12 cellular contexts compared by ENCODE assay signal in the genomic region with DNA sequence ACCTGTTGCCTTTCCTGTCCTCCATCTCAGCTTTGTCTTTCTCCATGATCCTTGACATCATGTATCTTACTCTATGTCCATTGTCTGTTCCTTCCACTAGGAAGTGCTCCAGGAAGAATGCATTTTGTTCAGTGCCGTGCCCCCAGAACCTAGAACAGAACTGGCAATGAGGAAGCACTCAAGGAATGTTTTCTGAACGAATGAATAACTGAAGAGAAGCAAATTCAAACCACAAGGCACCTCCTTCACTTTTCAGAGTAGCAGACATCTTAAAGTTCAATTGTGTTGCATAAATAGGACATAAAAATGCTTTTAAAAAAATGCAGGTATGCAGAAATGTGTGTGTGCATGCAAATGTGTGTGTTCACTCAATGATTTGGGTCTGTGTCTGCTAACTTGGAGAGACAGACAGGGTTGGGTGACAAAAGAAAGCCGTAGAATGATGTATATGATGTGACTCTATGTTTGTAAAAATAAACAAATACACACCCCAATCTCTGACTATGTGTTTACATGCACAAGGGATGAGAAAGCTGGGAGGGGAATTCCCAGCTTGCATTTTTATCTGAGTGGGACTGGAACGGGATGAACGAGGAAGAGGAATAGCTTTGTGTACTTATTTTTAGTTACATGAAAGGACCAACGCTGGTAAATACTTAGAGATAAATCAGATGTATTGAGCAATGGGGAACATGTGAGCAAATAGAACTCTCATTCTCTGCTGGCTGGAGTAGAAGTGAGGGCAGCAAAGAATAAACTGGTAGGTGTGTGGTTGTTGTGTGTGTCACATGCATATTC.
DNase-seq lines count a peak whose midpoint lies in the region; FAIRE-seq and TF ChIP-seq lines count a peak whose summit lies in the region.
"Had no signal": no experiment of that assay in that cellular context is flagged by ENCODE, and none has a peak within 500 bp of the region (broad histone marks: within the 10 kb centered on the region; RNA-seq: fewer than 3 reads in every experiment).

No MANE protein-coding gene starts in this region.

- H2AFZ ChIP-seq in GM23248: no peak overlapping the region

- peaks cover 16% of the 10 kb centered on the region; the same call in 1 of the 2 replicates for H3K79me2 ChIP-seq in GM23248 (ENCODE audit: insufficient read depth)

- H3K27ac ChIP-seq in GM23248: peak overlapping the region; percentile 78
- H3K27ac ChIP-seq in testis: peak overlapping the region in 1 of 2 donors; percentile 31
- H3K27ac ChIP-seq: thyroid gland had no signal

- no peaks in the 10 kb centered on the region for H3K27me3 ChIP-seq in GM23248 (replicated peaks; ENCODE audit: insufficient read depth)
- H3K27me3 ChIP-seq in testis: no peaks in the 10 kb centered on the region
- H3K27me3 ChIP-seq: thyroid gland had no signal

- peak overlapping the region; percentile 22 for H3K4me2 ChIP-seq in GM23248 (ENCODE audit: unreplicated experiment)

- TF ChIP-seq CTCF in fibroblast of the aortic adventitia (IDR thresholded peaks at IDR 0.05; ENCODE audit: insufficient read depth, low read length) (no peak), testis (IDR thresholded peaks at IDR 0.05) (no peak)

- H3K9ac ChIP-seq in GM23248: peak overlapping the region; percentile 51; the same call in 1 of the 2 replicates

- in situ Hi-C loops in GM23248 (cut with MboI): no loop called here

- peaks cover 64% of the 10 kb centered on the region for H3F3A ChIP-seq in GM23248 (ENCODE audit: insufficient read depth)

- DNase-seq in GM23248 (peak; percentile 84), amniotic stem cell (lab: John Stamatoyannopoulos, UW) (peak; percentile 61), fibroblast of the aortic adventitia (ENCODE audit: low read depth) (peak; percentile 73), testis (peak; percentile 35), GM19239 (ENCODE audit: insufficient read length, low spot score) (no peak), mucosa of gallbladder (ENCODE audit: low spot score) (no peak), SKM-1 treated with dmso at 0.1 percent for 144 hours (lab: John Stamatoyannopoulos, UW; ENCODE audit: unreplicated experiment) (no peak)
- DNase-seq: activated CD4-positive, alpha-beta T cell treated with anti-CD3 and anti-CD28 coated beads, Interleukin-2, amount 50 U/mL, for 48 hours; NCI-H2171; T-helper 2 cell; thyroid gland had no signal

- H4K20me1 ChIP-seq in GM23248 (ENCODE audit: insufficient read depth): no peaks in the 10 kb centered on the region

- FAIRE-seq in GM19239 (lab: Jason Lieb, UNC): no peak
- FAIRE-seq: GM12891 had no signal

- H3K9me2 ChIP-seq in GM23248 (ENCODE audit: insufficient read depth): no peaks in the 10 kb centered on the region; the same call in 1 of the 2 replicates

- H3K4me1 ChIP-seq in GM23248 (ENCODE audit: insufficient read depth): peaks cover 35% of the 10 kb centered on the region
- H3K4me1 ChIP-seq in testis: peaks cover 4% of the 10 kb centered on the region
- H3K4me1 ChIP-seq: thyroid gland had no signal

- peaks cover 11% of the 10 kb centered on the region for H3K36me3 ChIP-seq in GM23248 (ENCODE audit: low read depth)
- no peaks in the 10 kb centered on the region for H3K36me3 ChIP-seq in testis (ENCODE audit: low read depth, missing control alignments)
- H3K36me3 ChIP-seq: thyroid gland had no signal

- no peaks in the 10 kb centered on the region for H3K9me3 ChIP-seq in GM23248 (ENCODE audit: low read depth)
- no peaks in the 10 kb centered on the region for H3K9me3 ChIP-seq in testis
- H3K9me3 ChIP-seq: thyroid gland had no signal

- intact Hi-C loops in testis (cut with DNase I; ENCODE audit: low total_unique reads): no loop called here

- 26 to 34% methylated on average over 6 of the region's 6 CpGs for WGBS in GM23248 (ENCODE audit: low coverage in 1 of 2, low lambda C conversion rate in 2 of 2, missing lambda C conversion rate in 2 of 2), 2 experiments
- 43 to 44% methylated on average over 6 of the region's 6 CpGs for WGBS in testis, 2 donors

- H3K4me3 ChIP-seq in GM23248 (no peak overlapping the region), fibroblast of the aortic adventitia (ENCODE audit: low read depth, low read length) (no peak overlapping the region), testis (no peak overlapping the region)
- H3K4me3 ChIP-seq: thyroid gland had no signal

- TF ChIP-seq POLR2A in testis (IDR thresholded peaks at IDR 0.05): no peak

Comparison
In these comparisons a context has a peak if more than half of its experiments do, and no peak if none do; other contexts are left out.
1. DNase-seq: peak in GM23248 (single experiment), amniotic stem cell (single experiment), fibroblast of the aortic adventitia (single experiment) and testis (single experiment); none in GM19239 (single experiment), mucosa of gallbladder (single experiment) and SKM-1 treated with dmso at 0.1 percent for 144 hours (single experiment).